In genomic region chrX:42954880-42955279, GRCh38 we compare ENCODE assay signal across 15 cellular contexts.
DNase-seq lines count a peak whose midpoint lies in the region; ATAC-seq lines count a peak whose summit lies in the region.
"Had no signal": no experiment of that assay in that cellular context is flagged by ENCODE, and none has a peak within 500 bp of the region (broad histone marks: within the 10 kb centered on the region; RNA-seq: fewer than 3 reads in every experiment).

No MANE protein-coding gene starts in this region.

- DNase-seq in activated naive CD8-positive, alpha-beta T cell treated with anti-CD3 and anti-CD28 coated beads for 36 hours: no peak
- DNase-seq in HT-29 (ENCODE audit: low spot score) (no peak), LoVo (ENCODE audit: low spot score) (no peak)
- no peak for DNase-seq in activated CD4-positive, alpha-beta T cell treated with anti-CD3 and anti-CD28 coated beads, Interleukin-2, amount 50 U/mL, for 4 hours
- DNase-seq: activated CD4-positive, alpha-beta T cell treated with anti-CD3 and anti-CD28 coated beads, Interleukin-2, amount 10 ng/mL, durations not matched to agents 7 days and 5 days; heart left ventricle; kidney glomerular epithelial cell; NCI-H187 treated with DMSO at 0.1 percent for 48 hours; NCI-H526 had no signal

- H3K27ac Mint-ChIP-seq in activated naive CD8-positive, alpha-beta T cell treated with anti-CD3 and anti-CD28 coated beads for 36 hours: peak overlapping the region; percentile 38
- H3K27ac Mint-ChIP-seq: activated CD4-positive, alpha-beta T cell treated with anti-CD3 and anti-CD28 coated beads, Interleukin-2, amount 10 ng/mL, durations not matched to agents 7 days and 5 days had no signal

- no peaks in the 10 kb centered on the region for H3K27me3 Mint-ChIP-seq in activated naive CD8-positive, alpha-beta T cell treated with anti-CD3 and anti-CD28 coated beads for 36 hours
- H3K27me3 Mint-ChIP-seq: activated CD4-positive, alpha-beta T cell treated with anti-CD3 and anti-CD28 coated beads, Interleukin-2, amount 10 ng/mL, durations not matched to agents 7 days and 5 days had no signal

- H3K4me3 Mint-ChIP-seq in activated naive CD8-positive, alpha-beta T cell treated with anti-CD3 and anti-CD28 coated beads for 36 hours: no peak overlapping the region
- H3K4me3 Mint-ChIP-seq: activated CD4-positive, alpha-beta T cell treated with anti-CD3 and anti-CD28 coated beads, Interleukin-2, amount 10 ng/mL, durations not matched to agents 7 days and 5 days had no signal

- H3K36me3 Mint-ChIP-seq in activated naive CD8-positive, alpha-beta T cell treated with anti-CD3 and anti-CD28 coated beads for 36 hours: no peaks in the 10 kb centered on the region

- H3K4me1 Mint-ChIP-seq in activated naive CD8-positive, alpha-beta T cell treated with anti-CD3 and anti-CD28 coated beads for 36 hours: peaks cover 19% of the 10 kb centered on the region

- H3K9me3 Mint-ChIP-seq in activated naive CD8-positive, alpha-beta T cell treated with anti-CD3 and anti-CD28 coated beads for 36 hours: peaks cover 4% of the 10 kb centered on the region
- H3K9me3 Mint-ChIP-seq: activated CD4-positive, alpha-beta T cell treated with anti-CD3 and anti-CD28 coated beads, Interleukin-2, amount 10 ng/mL, durations not matched to agents 7 days and 5 days had no signal

- peak; percentile 19 for ATAC-seq in GM18499 (IDR thresholded peaks at IDR 0.05; ENCODE audit: insufficient read depth, unreplicated experiment)
- ATAC-seq in GM21515 (IDR thresholded peaks at IDR 0.05; ENCODE audit: unreplicated experiment): peak; percentile 19
- ATAC-seq in HG03159 (IDR thresholded peaks at IDR 0.05; ENCODE audit: unreplicated experiment): peak; percentile 17
- ATAC-seq in GM19463 (IDR thresholded peaks at IDR 0.05; ENCODE audit: unreplicated experiment): no peak
- ATAC-seq: HCT116, heart left ventricle, Right ventricle myocardium inferior had no signal
